ENCODE assay signal across 8 cellular contexts in the genomic region with DNA sequence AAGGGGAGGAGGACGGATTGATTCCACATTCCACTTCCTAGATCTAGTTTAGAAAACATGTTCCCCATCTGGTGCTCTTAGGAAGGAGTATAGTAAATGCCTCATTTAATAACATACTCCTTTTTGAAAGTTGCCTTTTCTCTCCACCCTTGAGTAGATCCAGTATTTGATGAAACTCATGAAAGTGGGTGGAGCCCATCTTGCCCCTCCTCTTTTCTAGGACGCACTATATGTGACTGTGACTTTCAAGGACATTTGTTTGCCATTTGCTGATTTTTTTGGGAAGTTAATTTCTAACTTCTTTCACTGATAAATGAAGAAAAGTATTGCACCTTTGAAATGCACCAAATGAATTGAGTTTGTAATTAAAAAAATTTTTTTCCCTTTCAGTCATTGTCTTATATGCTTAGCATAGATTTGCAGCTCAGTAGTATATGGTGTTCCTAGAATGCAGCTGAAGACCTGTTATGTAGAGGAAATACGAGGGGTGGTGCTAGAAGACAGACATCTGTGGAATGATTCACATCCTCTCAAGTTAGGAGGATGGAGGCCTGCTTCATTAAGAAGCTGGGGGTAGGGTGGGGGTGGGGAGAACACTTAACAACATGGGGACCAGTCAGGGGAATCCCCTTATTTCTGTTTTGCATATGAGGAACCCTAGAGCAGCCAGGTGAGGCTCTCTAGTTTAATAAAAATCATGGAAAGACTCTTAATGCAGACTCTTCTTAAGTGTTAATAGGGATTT. TPM values are rescaled to one million over a fixed set of nuclear protein-coding genes. Genes with fewer than 3 reads are reported as not detected.
DNase-seq lines count a peak whose midpoint lies in the region; ATAC-seq and TF ChIP-seq lines count a peak whose summit lies in the region.
"Not testable (repeated sequence)": the region's sequence is repeated elsewhere in the genome, so short reads cannot be mapped to it uniquely, and the experiment has no call there.

No MANE protein-coding gene starts in this region.

- H3K9me3 ChIP-seq in AG04450 (ENCODE audit: control insufficient read depth, insufficient read depth, low read length); Loucy (ENCODE audit: insufficient read depth, low read depth, low read length); iPS-18a (ENCODE audit: control insufficient read depth, low read depth, low read length): not testable (repeated sequence)

- peaks cover 61% of the 10 kb centered on the region for H3K4me1 Mint-ChIP-seq in T-helper 2 cell treated with Interferon-gamma antibody and Interleukin-4, amounts not matched to agents 5 μg/mL and 100 μg/mL, for 36 hours (ENCODE audit: low read depth)
- H3K4me1 Mint-ChIP-seq in activated T-cell treated with anti-CD3 and anti-CD28 coated beads, Interleukin-2, amount 50 U/mL, for 24 hours (ENCODE audit: low read depth): peaks cover 81% of the 10 kb centered on the region

- H3K27me3 Mint-ChIP-seq in T-helper 2 cell treated with Interferon-gamma antibody and Interleukin-4, amounts not matched to agents 5 μg/mL and 100 μg/mL, for 36 hours (ENCODE audit: low read depth); activated T-cell treated with anti-CD3 and anti-CD28 coated beads, Interleukin-2, amount 50 U/mL, for 24 hours: not testable (repeated sequence)

- ATAC-seq in GM19395 (IDR thresholded peaks at IDR 0.05; ENCODE audit: unreplicated experiment): peak; percentile 57

- not testable (repeated sequence) for H3K27me3 ChIP-seq in AG04450 (ENCODE audit: control insufficient read depth, insufficient read depth, low read length); Loucy (ENCODE audit: insufficient read depth, low read length, poor library complexity, severe bottlenecking); iPS-18a (ENCODE audit: control insufficient read depth, insufficient read depth, low read length)

- peaks cover 67% of the 10 kb centered on the region for H3K36me3 Mint-ChIP-seq in T-helper 2 cell treated with Interferon-gamma antibody and Interleukin-4, amounts not matched to agents 5 μg/mL and 100 μg/mL, for 36 hours (ENCODE audit: low read depth)
- H3K36me3 Mint-ChIP-seq in activated T-cell treated with anti-CD3 and anti-CD28 coated beads, Interleukin-2, amount 50 U/mL, for 24 hours (ENCODE audit: low read depth): peaks cover 92% of the 10 kb centered on the region

- H4K20me1 ChIP-seq in Loucy (ENCODE audit: insufficient read depth, low read length, poor library complexity, severe bottlenecking): peaks cover 58% of the 10 kb centered on the region

- DNase-seq in AG04450 (ENCODE audit: low read depth, low spot score): peak; percentile 11
- DNase-seq in T-helper 2 cell treated with Interferon-gamma antibody and Interleukin-4, amounts not matched to agents 5 μg/mL and 100 μg/mL, for 36 hours (ENCODE audit: low spot score): peak; percentile 15
- not testable (repeated sequence) for DNase-seq in activated T-cell treated with anti-CD3 and anti-CD28 coated beads, Interleukin-2, amount 50 U/mL, for 24 hours
- peak; percentile 56 to 83 for DNase-seq in cardiac fibroblast (ENCODE audit: low read depth in 2 of 2)
- DNase-seq in stimulated activated CD4-positive, alpha-beta T cell treated with anti-CD3 and anti-CD28 coated beads, Interleukin-1b, Interleukin-23, amount 100 ng/mL, for 24 hours (ENCODE audit: low read depth in 4 of 4, low spot score in 1 of 4): peak in 3 of 4 experiments; percentile 12 to 50 (median 16)

- H3K27ac Mint-ChIP-seq in T-helper 2 cell treated with Interferon-gamma antibody and Interleukin-4, amounts not matched to agents 5 μg/mL and 100 μg/mL, for 36 hours: peak overlapping the region; percentile 6
- H3K27ac Mint-ChIP-seq in activated T-cell treated with anti-CD3 and anti-CD28 coated beads, Interleukin-2, amount 50 U/mL, for 24 hours: peak overlapping the region; percentile 89

- H3K4me1 ChIP-seq in Loucy (ENCODE audit: insufficient read depth, low read length, poor library complexity, severe bottlenecking) (peaks cover 42% of the 10 kb centered on the region), iPS-18a (ENCODE audit: control insufficient read depth, low read depth, low read length) (peaks cover 48% of the 10 kb centered on the region)

- POLR2A ChIA-PET in AG04450 (lab: Yijun Ruan, JAX): interaction anchor here (0.6 kb wide), 1 partner anchor 220 kb away, joined by 3 read pairs; no protein-coding TSS in a partner anchor

- peak overlapping the region; percentile 15 for H3K4me2 ChIP-seq in Loucy (ENCODE audit: low read depth, low read length, poor library complexity, severe bottlenecking)

- H3K79me2 ChIP-seq in Loucy (ENCODE audit: insufficient read depth, low read length): peaks cover 72% of the 10 kb centered on the region

- CTCF ChIA-PET in AG04450 (lab: Charles Lee): interaction anchor here (1.9 kb wide), 1 partner anchor 13 kb away, joined by 13 read pairs; no protein-coding TSS in a partner anchor

- H3K36me3 ChIP-seq in Loucy (ENCODE audit: insufficient read depth, low read length) (peaks cover 64% of the 10 kb centered on the region), iPS-18a (ENCODE audit: control insufficient read depth, low read depth, low read length) (peaks cover 23% of the 10 kb centered on the region)

- H3K9me3 Mint-ChIP-seq in T-helper 2 cell treated with Interferon-gamma antibody and Interleukin-4, amounts not matched to agents 5 μg/mL and 100 μg/mL, for 36 hours; activated T-cell treated with anti-CD3 and anti-CD28 coated beads, Interleukin-2, amount 50 U/mL, for 24 hours: not testable (repeated sequence)

- H3K4me3 Mint-ChIP-seq in T-helper 2 cell treated with Interferon-gamma antibody and Interleukin-4, amounts not matched to agents 5 μg/mL and 100 μg/mL, for 36 hours: peak overlapping the region; percentile 33
- not testable (repeated sequence) for H3K4me3 Mint-ChIP-seq in activated T-cell treated with anti-CD3 and anti-CD28 coated beads, Interleukin-2, amount 50 U/mL, for 24 hours

- H3K9me2 ChIP-seq in Loucy (replicated peaks; ENCODE audit: low read depth, low read length): not testable (repeated sequence)

- not testable (repeated sequence) for H2AFZ ChIP-seq in Loucy (ENCODE audit: low read length)

- not testable (repeated sequence) for H3K9ac ChIP-seq in Loucy (ENCODE audit: low read depth, low read length, poor library complexity, severe bottlenecking)
- peak overlapping the region; percentile 45 for H3K9ac ChIP-seq in iPS-18a (ENCODE audit: low read length)

- not testable (repeated sequence) for H3K4me3 ChIP-seq in AG04450 (ENCODE audit: low read depth, low read length); Loucy (ENCODE audit: low read length, poor library complexity, severe bottlenecking); cardiac fibroblast (replicated peaks in 1 of 2; ENCODE audit: low read depth in 2 of 2, low read length in 2 of 2)
- peak overlapping the region; percentile 36 for H3K4me3 ChIP-seq in iPS-18a (ENCODE audit: low read length)

- H3F3A ChIP-seq in Loucy (ENCODE audit: low read depth): peaks cover 18% of the 10 kb centered on the region

- TF ChIP-seq CTCF in AG04450 (IDR thresholded peaks at IDR 0.05; ENCODE audit: low read depth, low read length); cardiac fibroblast (IDR thresholded peaks at IDR 0.05; ENCODE audit: low read depth, low read length): not testable (repeated sequence)
- peak; percentile 23; the same call in 1 of the 2 replicates for TF ChIP-seq CTCF in Loucy (conservative IDR thresholded peaks at IDR 0.05; ENCODE audit: low read length)

- H3K27ac ChIP-seq in AG04450 (ENCODE audit: low read depth, low read length): not testable (repeated sequence)
- peak overlapping the region; percentile 81 for H3K27ac ChIP-seq in iPS-18a (ENCODE audit: low read length)

RNA-seq across cellular contexts. Expression of gene CDC42, which starts 39.7 kb away (rescaled TPM):
- polyA plus RNA-seq in AG04450 (2011; rRNA removed): 345 and 400 TPM in 2 replicates
- polyA minus RNA-seq in AG04450 (2011; rRNA and poly(A)+ RNA removed): 212 and 366 TPM in 2 replicates

RNA-seq across cellular contexts. Expression of gene WNT4, which starts 50.7 kb away (rescaled TPM):
- not detected in 2 replicates for polyA plus RNA-seq in AG04450 (2011; rRNA removed)
- not detected in 2 replicates for polyA minus RNA-seq in AG04450 (2011; rRNA and poly(A)+ RNA removed)
